ENCODE assay signal across 1 cellular context in the genomic region with DNA sequence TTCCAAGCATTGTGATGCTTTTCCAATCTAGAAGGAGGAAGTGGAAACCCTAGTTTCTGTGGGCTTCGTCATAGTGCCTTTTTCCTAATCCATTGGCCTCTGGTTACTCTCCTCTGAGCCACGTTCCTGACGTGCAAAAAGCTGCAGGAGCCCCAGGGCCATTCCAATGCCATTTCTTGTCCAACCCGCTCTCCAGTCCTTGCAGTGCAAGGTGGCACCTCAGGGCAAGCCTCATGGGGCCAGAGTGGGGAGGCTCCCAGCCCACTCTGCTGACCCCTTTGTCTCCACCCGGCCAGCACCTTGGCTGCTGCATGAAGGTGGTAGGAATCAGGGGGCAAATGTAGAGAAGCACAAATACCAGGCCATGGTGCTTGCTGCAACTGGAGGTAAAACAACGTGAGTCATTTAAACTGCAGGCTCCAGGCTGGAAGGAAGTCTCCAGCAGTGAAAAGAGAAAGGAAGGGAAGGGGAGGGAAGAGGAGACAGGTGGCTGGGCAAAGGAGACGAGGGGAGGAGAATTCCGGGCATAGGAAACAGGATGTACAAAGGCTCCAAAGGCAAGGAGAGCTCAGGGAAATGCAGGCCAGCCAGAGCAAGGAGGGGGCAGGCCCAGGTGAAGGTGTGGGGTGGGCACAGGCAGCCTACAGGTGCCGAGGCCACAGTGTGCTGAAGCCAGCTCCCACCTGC.
TF ChIP-seq lines count a peak whose summit lies in the region.

No MANE protein-coding gene starts in this region.

TF ChIP-seq in SK-N-SH, 30 proteins besides CTCF, POLR2A, EP300 and RAD21:
- TF ChIP-seq RXRA (IDR thresholded peaks at IDR 0.05; ENCODE audit: borderline replicate concordance, low read depth) = no peak
